Comparison of ENCODE assay signal across 17 cellular contexts in the genomic region with DNA sequence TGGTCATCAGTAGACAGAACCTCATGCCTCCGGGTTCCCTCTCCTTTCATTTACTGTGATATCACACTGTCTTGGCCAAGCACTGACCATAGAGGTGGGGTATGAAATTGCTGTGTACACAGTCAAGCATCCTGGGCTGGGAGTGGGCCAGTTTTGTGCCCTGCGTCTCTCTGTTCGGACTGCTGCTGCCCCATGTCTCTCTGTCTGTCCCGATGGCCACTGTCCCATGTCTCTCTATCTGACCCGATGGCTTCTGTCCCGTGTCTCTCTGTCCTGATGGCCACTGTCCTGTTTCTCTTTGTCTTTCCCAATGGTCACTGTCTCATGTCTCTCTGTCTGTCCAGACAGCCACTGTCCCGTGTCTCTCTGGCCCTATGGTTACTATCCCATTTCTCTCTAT.
DNase-seq lines count a peak whose midpoint lies in the region; ATAC-seq lines count a peak whose summit lies in the region.
"Had no signal": no experiment of that assay in that cellular context is flagged by ENCODE, and none has a peak within 500 bp of the region (broad histone marks: within the 10 kb centered on the region; RNA-seq: fewer than 3 reads in every experiment).

No MANE protein-coding gene starts in this region.

- no peak overlapping the region for H3K4me3 Mint-ChIP-seq in activated naive CD8-positive, alpha-beta T cell treated with anti-CD3 and anti-CD28 coated beads, Interleukin-2, amount 10 ng/mL, durations not matched to agents 7 days and 5 days
- H3K4me3 Mint-ChIP-seq in activated naive CD8-positive, alpha-beta T cell treated with anti-CD3 and anti-CD28 coated beads, Interleukin-2, amount 50 U/mL, for 24 hours, result no peak overlapping the region
- no peak overlapping the region for H3K4me3 Mint-ChIP-seq in activated T-helper 17 cell treated with anti-CD3 and anti-CD28 coated beads, Interleukin-2, amount 50 U/mL, for 72 hours
- H3K4me3 Mint-ChIP-seq in immature natural killer cell, result no peak overlapping the region
- H3K4me3 Mint-ChIP-seq in stimulated activated memory B cell treated with anti-CD40 and anti-IgM and Interleukin-4, amounts not matched to agents 10 μg/mL and 1 μg/mL and 100 μg/mL, for 72 hours, result no peak overlapping the region
- H3K4me3 Mint-ChIP-seq: H9 had no signal

- ATAC-seq in activated naive CD8-positive, alpha-beta T cell treated with anti-CD3 and anti-CD28 coated beads, Interleukin-2, amount 10 ng/mL, durations not matched to agents 7 days and 5 days (ENCODE audit: low read depth), result no peak
- ATAC-seq in activated naive CD8-positive, alpha-beta T cell treated with anti-CD3 and anti-CD28 coated beads, Interleukin-2, amount 50 U/mL, for 24 hours, result no peak
- ATAC-seq in activated T-helper 17 cell treated with anti-CD3 and anti-CD28 coated beads, Interleukin-2, amount 50 U/mL, for 72 hours (replicated peaks), result no peak
- ATAC-seq in stimulated activated memory B cell treated with anti-CD40 and anti-IgM and Interleukin-4, amounts not matched to agents 10 μg/mL and 1 μg/mL and 100 μg/mL, for 72 hours, result no peak
- ATAC-seq in right cardiac atrium, result no peak

- H3K9me3 ChIP-seq in right cardiac atrium (ENCODE audit: control insufficient read depth, low read length), result no peaks in the 10 kb centered on the region

- no peak overlapping the region for H3K27ac ChIP-seq in right cardiac atrium (ENCODE audit: low read length)
- H3K27ac ChIP-seq: BLaER1 had no signal

- WGBS in right cardiac atrium, result 89% methylated on average over 7 of the region's 7 CpGs

- no peak overlapping the region for H3K4me3 ChIP-seq in right cardiac atrium (ENCODE audit: low read length)
- H3K4me3 ChIP-seq: BLaER1 had no signal

- peak overlapping the region; percentile 19 for H3K27ac Mint-ChIP-seq in activated naive CD8-positive, alpha-beta T cell treated with anti-CD3 and anti-CD28 coated beads, Interleukin-2, amount 10 ng/mL, durations not matched to agents 7 days and 5 days
- H3K27ac Mint-ChIP-seq in activated naive CD8-positive, alpha-beta T cell treated with anti-CD3 and anti-CD28 coated beads, Interleukin-2, amount 50 U/mL, for 24 hours, result no peak overlapping the region
- peak overlapping the region; percentile 26 for H3K27ac Mint-ChIP-seq in activated T-helper 17 cell treated with anti-CD3 and anti-CD28 coated beads, Interleukin-2, amount 50 U/mL, for 72 hours
- H3K27ac Mint-ChIP-seq in immature natural killer cell, result peak overlapping the region in 5 of 6 donors; percentile 33 to 85 (median 60)
- peak overlapping the region; percentile 13 for H3K27ac Mint-ChIP-seq in stimulated activated memory B cell treated with anti-CD40 and anti-IgM and Interleukin-4, amounts not matched to agents 10 μg/mL and 1 μg/mL and 100 μg/mL, for 72 hours
- H3K27ac Mint-ChIP-seq: H9 had no signal

- no peaks in the 10 kb centered on the region for H3K4me1 ChIP-seq in right cardiac atrium (ENCODE audit: control insufficient read depth, insufficient read depth, low read length)

- H3K9me3 Mint-ChIP-seq in activated naive CD8-positive, alpha-beta T cell treated with anti-CD3 and anti-CD28 coated beads, Interleukin-2, amount 10 ng/mL, durations not matched to agents 7 days and 5 days, result no peaks in the 10 kb centered on the region
- H3K9me3 Mint-ChIP-seq in activated naive CD8-positive, alpha-beta T cell treated with anti-CD3 and anti-CD28 coated beads, Interleukin-2, amount 50 U/mL, for 24 hours, result no peaks in the 10 kb centered on the region
- no peaks in the 10 kb centered on the region for H3K9me3 Mint-ChIP-seq in activated T-helper 17 cell treated with anti-CD3 and anti-CD28 coated beads, Interleukin-2, amount 50 U/mL, for 72 hours
- H3K9me3 Mint-ChIP-seq in immature natural killer cell, result no peaks in the 10 kb centered on the region
- no peaks in the 10 kb centered on the region for H3K9me3 Mint-ChIP-seq in stimulated activated memory B cell treated with anti-CD40 and anti-IgM and Interleukin-4, amounts not matched to agents 10 μg/mL and 1 μg/mL and 100 μg/mL, for 72 hours
- H3K9me3 Mint-ChIP-seq: H9 had no signal

- no peaks in the 10 kb centered on the region for H3K27me3 Mint-ChIP-seq in activated naive CD8-positive, alpha-beta T cell treated with anti-CD3 and anti-CD28 coated beads, Interleukin-2, amount 10 ng/mL, durations not matched to agents 7 days and 5 days
- H3K27me3 Mint-ChIP-seq in activated naive CD8-positive, alpha-beta T cell treated with anti-CD3 and anti-CD28 coated beads, Interleukin-2, amount 50 U/mL, for 24 hours, result no peaks in the 10 kb centered on the region
- H3K27me3 Mint-ChIP-seq in activated T-helper 17 cell treated with anti-CD3 and anti-CD28 coated beads, Interleukin-2, amount 50 U/mL, for 72 hours, result no peaks in the 10 kb centered on the region
- H3K27me3 Mint-ChIP-seq in immature natural killer cell (ENCODE audit: low read depth in 3 of 3), result peaks cover 0 to 10% (median 2%) of the 10 kb centered on the region in 3 donors
- peaks cover 26% of the 10 kb centered on the region for H3K27me3 Mint-ChIP-seq in stimulated activated memory B cell treated with anti-CD40 and anti-IgM and Interleukin-4, amounts not matched to agents 10 μg/mL and 1 μg/mL and 100 μg/mL, for 72 hours

- POLR2A ChIA-PET in activated naive CD8-positive, alpha-beta T cell treated with anti-CD3 and anti-CD28 coated beads, Interleukin-2, amount 10 ng/mL, durations not matched to agents 7 days and 5 days (lab: Charles Lee), result no interaction called here

- H3K27me3 ChIP-seq in right cardiac atrium (ENCODE audit: control insufficient read depth, insufficient read depth), result no peaks in the 10 kb centered on the region
- H3K27me3 ChIP-seq: BLaER1 had no signal

- intact Hi-C loops in right cardiac atrium (cut with DNase I), result no loop called here

- H3K36me3 Mint-ChIP-seq in activated naive CD8-positive, alpha-beta T cell treated with anti-CD3 and anti-CD28 coated beads, Interleukin-2, amount 10 ng/mL, durations not matched to agents 7 days and 5 days, result no peaks in the 10 kb centered on the region
- no peaks in the 10 kb centered on the region for H3K36me3 Mint-ChIP-seq in activated naive CD8-positive, alpha-beta T cell treated with anti-CD3 and anti-CD28 coated beads, Interleukin-2, amount 50 U/mL, for 24 hours (ENCODE audit: low read depth)
- no peaks in the 10 kb centered on the region for H3K36me3 Mint-ChIP-seq in activated T-helper 17 cell treated with anti-CD3 and anti-CD28 coated beads, Interleukin-2, amount 50 U/mL, for 72 hours (ENCODE audit: low read depth)
- peaks cover 0 to 8% (median 0%) of the 10 kb centered on the region in 3 donors for H3K36me3 Mint-ChIP-seq in immature natural killer cell
- no peaks in the 10 kb centered on the region for H3K36me3 Mint-ChIP-seq in stimulated activated memory B cell treated with anti-CD40 and anti-IgM and Interleukin-4, amounts not matched to agents 10 μg/mL and 1 μg/mL and 100 μg/mL, for 72 hours

- H3K4me1 Mint-ChIP-seq in activated naive CD8-positive, alpha-beta T cell treated with anti-CD3 and anti-CD28 coated beads, Interleukin-2, amount 10 ng/mL, durations not matched to agents 7 days and 5 days, result peaks cover 23% of the 10 kb centered on the region
- peaks cover 42% of the 10 kb centered on the region for H3K4me1 Mint-ChIP-seq in activated naive CD8-positive, alpha-beta T cell treated with anti-CD3 and anti-CD28 coated beads, Interleukin-2, amount 50 U/mL, for 24 hours
- H3K4me1 Mint-ChIP-seq in activated T-helper 17 cell treated with anti-CD3 and anti-CD28 coated beads, Interleukin-2, amount 50 U/mL, for 72 hours, result peaks cover 12% of the 10 kb centered on the region
- peaks cover 35 to 41% of the 10 kb centered on the region in 2 donors for H3K4me1 Mint-ChIP-seq in immature natural killer cell
- peaks cover 40% of the 10 kb centered on the region for H3K4me1 Mint-ChIP-seq in stimulated activated memory B cell treated with anti-CD40 and anti-IgM and Interleukin-4, amounts not matched to agents 10 μg/mL and 1 μg/mL and 100 μg/mL, for 72 hours

- DNase-seq in activated naive CD8-positive, alpha-beta T cell treated with anti-CD3 and anti-CD28 coated beads, Interleukin-2, amount 10 ng/mL, durations not matched to agents 7 days and 5 days, result no peak
- DNase-seq in activated naive CD8-positive, alpha-beta T cell treated with anti-CD3 and anti-CD28 coated beads, Interleukin-2, amount 50 U/mL, for 24 hours, result no peak
- no peak for DNase-seq in immature natural killer cell
- no peak for DNase-seq in NOMO-1 (lab: John Stamatoyannopoulos, UW; ENCODE audit: unreplicated experiment in 2 of 2)
- DNase-seq in right cardiac atrium, result no peak
- DNase-seq in cerebellar cortex (ENCODE audit: low spot score), result no peak
- DNase-seq: 8988T, AML-193, Calu3, DMS 273 treated with DMSO at 0.1 percent for 48 hours, DMS79, EL, GOT3, H9 had no signal
